Comparison of ENCODE assay signal across 7 cellular contexts in the genomic region with DNA sequence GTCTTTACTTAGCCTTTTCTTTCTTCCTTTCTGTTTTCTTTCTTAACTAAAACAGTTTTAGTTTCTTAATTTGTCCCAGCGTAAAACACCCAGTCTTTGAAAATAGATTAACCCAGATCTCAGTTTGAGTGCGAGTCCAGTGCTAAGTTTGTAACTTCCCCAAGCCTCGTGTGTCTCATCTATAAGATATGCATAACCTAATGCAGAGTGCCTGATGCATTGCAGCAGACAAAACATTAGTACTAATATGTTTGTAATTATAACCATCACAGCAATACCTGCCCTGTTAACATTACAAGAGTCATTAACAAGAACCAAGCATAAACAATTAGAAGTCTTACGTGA.
A peak's percentile ranks its signal among the peaks of the same experiment; 100 is the strongest.
DNase-seq lines count a peak whose midpoint lies in the region; ATAC-seq lines count a peak whose summit lies in the region.

No MANE protein-coding gene starts in this region.

- peak; percentile 62 for DNase-seq in adipocyte (ENCODE audit: low read depth)
- peak; percentile 62 for DNase-seq in iris pigment epithelial cell (ENCODE audit: low read depth)
- DNase-seq in activated CD4-positive, CD25-positive, alpha-beta regulatory T cell (lab: John Stamatoyannopoulos, UW): no peak
- DNase-seq in LoVo (ENCODE audit: low spot score): no peak

- H3K27ac ChIP-seq in HUES48 (ENCODE audit: low read depth, low read length): peak overlapping the region; percentile 86
- peak overlapping the region; percentile 73 for H3K27ac ChIP-seq in subcutaneous abdominal adipose tissue (ENCODE audit: low read depth, low read length)

- peak overlapping the region; percentile 85 for H3K9ac ChIP-seq in HUES48 (ENCODE audit: low read depth, low read length)
- H3K9ac ChIP-seq in adipocyte (ENCODE audit: low read length): peak overlapping the region; percentile 96
- H3K9ac ChIP-seq in subcutaneous abdominal adipose tissue (ENCODE audit: low read length in 5 of 5): peak overlapping the region in 4 of 5 donors; percentile 42 to 82 (median 72)

- peak; percentile 19 for ATAC-seq in GM18498 (IDR thresholded peaks at IDR 0.05; ENCODE audit: unreplicated experiment)

- H3K9me3 ChIP-seq in HUES48 (ENCODE audit: control insufficient read depth, insufficient read depth, low read length): no peaks in the 10 kb centered on the region
- H3K9me3 ChIP-seq in adipocyte (ENCODE audit: control insufficient read depth, low read length): peaks cover under 1% of the 10 kb centered on the region
- H3K9me3 ChIP-seq in subcutaneous abdominal adipose tissue (ENCODE audit: control insufficient read depth in 5 of 5, low read length in 5 of 5): no peaks in the 10 kb centered on the region

- H3K27me3 ChIP-seq in HUES48 (ENCODE audit: control insufficient read depth, insufficient read depth, low read length): no peaks in the 10 kb centered on the region
- H3K27me3 ChIP-seq in adipocyte (replicated peaks; ENCODE audit: control insufficient read depth, insufficient read depth, low read length): no peaks in the 10 kb centered on the region
- peaks cover 0 to 4% (median 0%) of the 10 kb centered on the region in 5 donors for H3K27me3 ChIP-seq in subcutaneous abdominal adipose tissue (ENCODE audit: control insufficient read depth in 5 of 5, insufficient read depth in 4 of 5, low read length in 5 of 5)

- H3K4me1 ChIP-seq in HUES48 (ENCODE audit: control insufficient read depth, insufficient read depth, low read length) (peaks cover 52% of the 10 kb centered on the region), adipocyte (ENCODE audit: control insufficient read depth, insufficient read depth, low read length) (peaks cover 31% of the 10 kb centered on the region), subcutaneous abdominal adipose tissue (ENCODE audit: control insufficient read depth in 5 of 5, insufficient read depth in 5 of 5, low read length in 5 of 5) (peaks cover 0 to 31% (median 24%) of the 10 kb centered on the region in 5 donors)

- H3K4me3 ChIP-seq in HUES48 (ENCODE audit: low read depth, low read length) (peak overlapping the region; percentile 69), adipocyte (ENCODE audit: low read length) (peak overlapping the region; percentile 90), subcutaneous abdominal adipose tissue (ENCODE audit: low read depth in 1 of 5, low read length in 5 of 5) (peak overlapping the region; percentile 71 to 83 (median 76))

- H3K36me3 ChIP-seq in HUES48 (ENCODE audit: control insufficient read depth, insufficient read depth, low read length): no peaks in the 10 kb centered on the region; the same call in 1 of the 2 replicates
- H3K36me3 ChIP-seq in adipocyte (ENCODE audit: control insufficient read depth, insufficient read depth, low read length, severe bottlenecking): no peaks in the 10 kb centered on the region
- H3K36me3 ChIP-seq in subcutaneous abdominal adipose tissue (ENCODE audit: control insufficient read depth in 5 of 5, insufficient read depth in 5 of 5, low read length in 5 of 5): no peaks in the 10 kb centered on the region

Comparison
In these comparisons a context has a peak if more than half of its experiments do, and no peak if none do; other contexts are left out.
1. DNase-seq: peak in adipocyte (single experiment) and iris pigment epithelial cell (single experiment); none in activated CD4-positive, CD25-positive, alpha-beta regulatory T cell (0 of 4) and LoVo (single experiment).
2. Peak in every context shown above with its lines, with median percentiles within 50 percentile points of each other: H3K4me3 ChIP-seq and H3K9ac ChIP-seq.